ENCODE assay signal across 24 cellular contexts in the genomic region with DNA sequence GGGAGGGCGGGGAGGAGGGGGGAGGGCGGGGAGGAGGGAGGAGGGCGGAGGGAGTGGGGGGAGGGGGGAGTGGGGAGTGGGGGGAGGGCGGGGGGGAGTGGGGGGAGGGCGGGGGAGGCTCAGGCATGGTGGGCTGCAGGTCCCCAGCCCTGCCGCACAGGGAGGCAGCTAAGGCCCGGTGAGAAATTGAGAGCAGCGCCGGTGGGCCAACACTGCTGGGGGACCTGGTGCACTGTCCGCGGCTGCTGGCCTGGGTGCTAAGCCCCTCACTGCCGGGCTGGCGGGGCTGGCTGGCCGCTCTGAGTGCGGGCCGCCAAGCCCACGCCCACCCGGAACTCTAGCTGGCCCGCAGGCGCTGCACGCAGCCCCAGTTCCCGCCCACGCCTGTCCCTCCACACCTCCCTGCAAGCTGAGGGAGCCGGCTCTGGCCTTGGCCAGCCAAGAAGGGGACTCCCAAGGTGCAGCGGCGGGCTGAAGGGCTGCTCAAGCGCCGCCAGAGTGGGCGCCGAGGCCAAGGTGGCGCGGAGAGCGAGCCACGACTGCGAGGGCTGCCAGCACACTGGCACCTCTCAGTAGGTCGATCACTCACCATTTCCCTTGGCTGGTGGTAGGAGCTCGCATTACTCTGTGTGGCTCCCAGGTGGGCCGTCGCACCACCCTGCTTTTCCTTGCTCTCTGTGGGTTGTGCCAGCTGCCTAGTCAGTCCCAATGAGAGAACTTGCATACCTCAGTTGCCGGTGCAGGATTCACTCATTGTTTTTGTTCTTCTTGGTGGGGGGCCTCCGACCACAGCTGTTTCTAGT.
"Had no signal": no experiment of that assay in that cellular context is flagged by ENCODE, and none has a peak within 500 bp of the region (broad histone marks: within the 10 kb centered on the region; RNA-seq: fewer than 3 reads in every experiment).

No MANE protein-coding gene starts in this region.

- H3K27me3 ChIP-seq: colonic mucosa, esophagus muscularis mucosa, foreskin keratinocyte, gastroesophageal sphincter, heart right ventricle, neutrophil, suprapubic skin, thyroid gland, vagina had no signal

- H3K36me3 ChIP-seq: colonic mucosa, thyroid gland, vagina had no signal

- H3K4me3 ChIP-seq: colonic mucosa, esophagus muscularis mucosa, gastroesophageal sphincter, heart right ventricle, lung, smooth muscle cell, suprapubic skin, thyroid gland, vagina had no signal

- H3K79me2 ChIP-seq: parathyroid adenoma had no signal

- H3K9me3 ChIP-seq: colonic mucosa, esophagus muscularis mucosa, gastroesophageal sphincter, heart right ventricle, neutrophil, suprapubic skin, thyroid gland, vagina had no signal

- DNase-seq: colonic mucosa; effector CD8-positive, alpha-beta T cell; foreskin keratinocyte; heart right ventricle; hippocampal formation; immature natural killer cell; left ventricle myocardium superior; natural killer cell; stimulated activated CD4-positive, alpha-beta T cell treated with anti-CD3 and anti-CD28 coated beads, Interleukin-2, amount 100 ng/mL, for 24 hours; stimulated activated CD4-positive, alpha-beta T cell treated with anti-CD3 and anti-CD28 coated beads, Interleukin-4, amount 100 ng/mL, for 24 hours; thyroid gland; trophoblast cell had no signal

- H3K4me1 ChIP-seq: colonic mucosa, esophagus muscularis mucosa, foreskin keratinocyte, gastroesophageal sphincter, heart right ventricle, parathyroid adenoma, suprapubic skin, thyroid gland, vagina had no signal

- H2AFZ ChIP-seq: parathyroid adenoma had no signal

- H3K27ac ChIP-seq: colonic mucosa, esophagus muscularis mucosa, foreskin keratinocyte, gastroesophageal sphincter, heart right ventricle, neutrophil, parathyroid adenoma, suprapubic skin, thyroid gland, vagina had no signal

- FAIRE-seq: endothelial cell of umbilical vein, keratinocyte had no signal

- H3K9ac ChIP-seq: parathyroid adenoma had no signal

- ATAC-seq: foreskin keratinocyte; gastroesophageal sphincter; heart right ventricle; left ventricle myocardium superior; natural killer cell; sciatic nerve; stimulated activated memory B cell treated with anti-CD40 and anti-IgM and Interleukin-4, amounts not matched to agents 10 μg/mL and 1 μg/mL and 100 μg/mL, for 72 hours had no signal

- H3K4me2 ChIP-seq: smooth muscle cell had no signal
